ENCODE assay signal across 27 cellular contexts in genomic region chr7:125130173-125130572, GRCh38.
"Had no signal": no experiment of that assay in that cellular context is flagged by ENCODE, and none has a peak within 500 bp of the region (broad histone marks: within the 10 kb centered on the region; RNA-seq: fewer than 3 reads in every experiment).

No MANE protein-coding gene starts in this region.

- DNase-seq: stimulated activated CD4-positive, alpha-beta T cell treated with anti-CD3 and anti-CD28 coated beads, Interleukin-2, amount 100 ng/mL, for 48 hours; stimulated activated CD4-positive, alpha-beta T cell treated with anti-CD3 and anti-CD28 coated beads, Interleukin-4, amount 100 ng/mL, for 1 hour; stimulated activated CD4-positive, alpha-beta T cell treated with anti-CD3 and anti-CD28 coated beads, Interleukin-4, amount 100 ng/mL, for 24 hours; stimulated activated CD4-positive, alpha-beta T cell treated with anti-CD3 and anti-CD28 coated beads, Interleukin-4, amount 100 ng/mL, for 4 hours; stimulated activated CD8-positive, alpha-beta memory T cell treated with anti-CD3 and anti-CD28 coated beads, Interleukin-4, amount 100 ng/mL, for 48 hours; stimulated activated naive B cell treated with anti-CD40 and anti-IgM and Interleukin-4, amounts not matched to agents 10 μg/mL and 1 μg/mL and 100 μg/mL, for 72 hours; stimulated activated naive CD4-positive, alpha-beta T cell; stimulated activated naive CD4-positive, alpha-beta T cell treated with Interleukin-2 at 50 U/mL for 16 hours; stimulated activated naive CD8-positive, alpha-beta T cell treated with anti-CD3 and anti-CD28 coated beads, Interleukin-15, amount 100 ng/mL, for 72 hours; stimulated activated naive CD8-positive, alpha-beta T cell treated with anti-CD3 and anti-CD28 coated beads, Interleukin-15, Interleukin-2, amounts not matched to agents 100 U/mL and 50 U/mL, for 24 hours; stomach; substantia nigra; testis; thyroid gland; tibial artery; transverse colon; trophoblast cell; upper lobe of left lung; upper lobe of right lung; uterus had no signal

- H3K27ac ChIP-seq: stomach, suprapubic skin, testis, thoracic aorta, thyroid gland, tibial artery, tibial nerve, transverse colon, upper lobe of left lung, upper lobe of right lung, uterus, vagina had no signal

- H3K9me3 ChIP-seq: stomach, suprapubic skin, testis, thoracic aorta, thyroid gland, tibial artery, tibial nerve, transverse colon, upper lobe of left lung, upper lobe of right lung, uterus, vagina had no signal

- H3K27me3 ChIP-seq: stomach, suprapubic skin, testis, thyroid gland, tibial artery, tibial nerve, transverse colon, upper lobe of left lung, upper lobe of right lung, uterus, vagina had no signal

- H3K4me3 ChIP-seq: stomach, suprapubic skin, testis, thoracic aorta, thyroid gland, tibial artery, tibial nerve, transverse colon, upper lobe of left lung, upper lobe of right lung, uterus, vagina had no signal

- ATAC-seq: stimulated activated effector memory CD8-positive, alpha-beta T cell treated with anti-CD3 and anti-CD28 coated beads, Interleukin-12 subunit alpha, Interleukin-12 subunit beta, amount 100 ng/mL, for 72 hours; stimulated activated memory B cell treated with anti-CD40 and anti-IgM and Interleukin-4, amounts not matched to agents 10 μg/mL and 1 μg/mL and 100 μg/mL, for 72 hours; stimulated activated naive B cell treated with anti-CD40 and anti-IgM and Interleukin-4, amounts not matched to agents 10 μg/mL and 1 μg/mL and 100 μg/mL, for 72 hours; stimulated activated naive CD8-positive, alpha-beta T cell treated with anti-CD3 and anti-CD28 coated beads, Interleukin-15, amount 100 ng/mL, for 72 hours; stimulated activated naive CD8-positive, alpha-beta T cell treated with anti-CD3 and anti-CD28 coated beads, Interleukin-15, Interleukin-2, amounts not matched to agents 100 U/mL and 50 U/mL, for 24 hours; upper lobe of right lung had no signal

- FAIRE-seq: urothelium cell line had no signal

- H3K4me1 ChIP-seq: stomach, suprapubic skin, testis, thyroid gland, tibial artery, tibial nerve, transverse colon, upper lobe of left lung, upper lobe of right lung, uterus, vagina had no signal

- H3K36me3 ChIP-seq: stomach, suprapubic skin, thoracic aorta, thyroid gland, tibial artery, tibial nerve, transverse colon, upper lobe of left lung, upper lobe of right lung, uterus, vagina had no signal
